18 cellular contexts compared by ENCODE assay signal in the genomic region with DNA sequence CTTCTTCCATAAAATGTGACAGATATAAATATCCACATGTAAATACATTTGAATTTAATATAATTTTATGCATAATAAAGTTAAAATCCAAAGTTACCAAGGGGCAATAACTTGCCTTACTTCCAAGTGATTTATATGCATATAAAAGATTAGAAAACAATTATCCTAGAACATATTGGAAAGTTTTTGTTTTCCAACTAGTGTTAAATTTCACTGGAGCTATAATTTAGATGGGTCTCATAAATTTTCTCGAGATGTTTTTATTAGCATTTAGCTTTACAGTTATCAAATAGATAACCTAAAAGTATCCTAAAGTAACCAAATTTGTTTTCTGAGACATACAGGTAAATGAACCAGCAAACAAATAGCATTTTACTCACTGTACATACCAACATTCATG.
DNase-seq lines count a peak whose midpoint lies in the region; ATAC-seq, FAIRE-seq and TF ChIP-seq lines count a peak whose summit lies in the region.
"Had no signal": no experiment of that assay in that cellular context is flagged by ENCODE, and none has a peak within 500 bp of the region (broad histone marks: within the 10 kb centered on the region; RNA-seq: fewer than 3 reads in every experiment).

No MANE protein-coding gene starts in this region.

- intact Hi-C loops in PC-3 (cut with micrococcal nuclease) (no loop called here), kidney (cut with DNase I) (no loop called here)

- H3K9ac ChIP-seq in PC-3 (ENCODE audit: low read length) (no peak overlapping the region), kidney (ENCODE audit: low read length in 2 of 2) (no peak overlapping the region)

- H3K9me3 Mint-ChIP-seq in immature natural killer cell: no peaks in the 10 kb centered on the region
- H3K9me3 Mint-ChIP-seq: GM23338 had no signal

- BruUV-seq in PC-3 (replicated peaks; lab: Mats Ljungman, UMichigan): no TSS peak

- H3K9me3 ChIP-seq in HEK293 (ENCODE audit: control insufficient read depth, insufficient read depth, low read depth, low read length): no peaks in the 10 kb centered on the region
- H3K9me3 ChIP-seq in PC-3 (ENCODE audit: low read length): no peaks in the 10 kb centered on the region
- no peaks in the 10 kb centered on the region for H3K9me3 ChIP-seq in kidney (ENCODE audit: control insufficient read depth in 1 of 2, low read length in 2 of 2)
- H3K9me3 ChIP-seq: BE2C had no signal

- ATAC-seq in PC-3 (no peak), HG02678 (IDR thresholded peaks at IDR 0.05; ENCODE audit: unreplicated experiment) (no peak)
- ATAC-seq: GM23338 had no signal

- no peaks in the 10 kb centered on the region for H3K79me2 ChIP-seq in PC-3 (ENCODE audit: low read length)

- DNase-seq in PC-3 (no peak), kidney (no peak), immature natural killer cell (no peak)
- no peak for DNase-seq in stimulated activated CD4-positive, alpha-beta T cell treated with anti-CD3 and anti-CD28 coated beads, Interleukin-4, amount 100 ng/mL, for 1 hour
- no peak for DNase-seq in activated naive CD4-positive, alpha-beta T cell treated with Interleukin-2 at 50 U/mL for 16 hours
- DNase-seq: BE2C; CD4-positive, alpha-beta memory T cell; DMS153; DMS79 treated with DMSO at 0.1 percent for 48 hours; H7 had no signal

- H3K4me1 ChIP-seq in HEK293 (ENCODE audit: control insufficient read depth, insufficient read depth, low read length) (no peaks in the 10 kb centered on the region), PC-3 (ENCODE audit: insufficient read depth, low read length) (peaks cover 20% of the 10 kb centered on the region; the same call in 1 of the 2 replicates), kidney (ENCODE audit: control insufficient read depth in 1 of 2, insufficient read depth in 1 of 2, low read depth in 1 of 2, low read length in 2 of 2) (no peaks in the 10 kb centered on the region)

- peak overlapping the region; percentile 40 for H3K4me2 ChIP-seq in PC-3 (ENCODE audit: low read length)
- H3K4me2 ChIP-seq: GM23338 had no signal

- H3K4me3 ChIP-seq in HEK293 (ENCODE audit: low read depth, low read length) (no peak overlapping the region), PC-3 (ENCODE audit: low read length) (no peak overlapping the region), kidney (ENCODE audit: low read length in 2 of 2) (no peak overlapping the region)
- H3K4me3 ChIP-seq: GM23338 had no signal

- no peaks in the 10 kb centered on the region for H3K36me3 Mint-ChIP-seq in immature natural killer cell
- H3K36me3 Mint-ChIP-seq: CD4-positive, alpha-beta memory T cell had no signal

- no peaks in the 10 kb centered on the region for H3K4me1 Mint-ChIP-seq in immature natural killer cell
- H3K4me1 Mint-ChIP-seq: CD4-positive, alpha-beta memory T cell had no signal

- CTCF ChIA-PET in HEK293 (lab: Yijun Ruan, JAX): no interaction called here
- CTCF ChIA-PET in PC-3 (lab: Charles Lee): no interaction called here

- H3K4me3 Mint-ChIP-seq in immature natural killer cell: no peak overlapping the region
- H3K4me3 Mint-ChIP-seq: CD4-positive, alpha-beta memory T cell; GM23338 had no signal

- H3K27me3 Mint-ChIP-seq in immature natural killer cell (ENCODE audit: low read depth in 3 of 3): peaks cover 2 to 4% (median 4%) of the 10 kb centered on the region in 3 donors

- no peak overlapping the region for H3K27ac Mint-ChIP-seq in immature natural killer cell
- H3K27ac Mint-ChIP-seq: CD4-positive, alpha-beta memory T cell had no signal

- no peaks in the 10 kb centered on the region for H3K27me3 ChIP-seq in PC-3 (ENCODE audit: low read length)
- H3K27me3 ChIP-seq: BE2C had no signal

- H3K27ac ChIP-seq in HEK293 (ENCODE audit: extremely low read depth, low read depth, low read length) (no peak overlapping the region), PC-3 (ENCODE audit: low read length) (peak overlapping the region; percentile 43), kidney (ENCODE audit: low read depth in 2 of 2, low read length in 2 of 2) (no peak overlapping the region)
- H3K27ac ChIP-seq: C4-2B had no signal

- no peaks in the 10 kb centered on the region for H3F3A ChIP-seq in PC-3 (ENCODE audit: low read length, unreplicated experiment)

- POLR2A ChIA-PET in HEK293 (lab: Yijun Ruan, JAX): no interaction called here
- POLR2A ChIA-PET in PC-3 (lab: Charles Lee; ENCODE audit: unreplicated experiment): no interaction called here

- no peaks in the 10 kb centered on the region for H4K20me1 ChIP-seq in PC-3 (ENCODE audit: low read length)

- FAIRE-seq in kidney (lab: Jason Lieb, UNC): peak; percentile 13
- FAIRE-seq: A204.1, D721Med, G401.6, GM12891 had no signal

- H3K9me2 ChIP-seq in PC-3 (replicated peaks; ENCODE audit: low read length): no peaks in the 10 kb centered on the region

- no peak overlapping the region for H2AFZ ChIP-seq in PC-3 (ENCODE audit: low read length)
- H2AFZ ChIP-seq: GM23338 had no signal

- no peak for TF ChIP-seq CTCF in HEK293 (tag by site-specific recombination; IDR thresholded peaks at IDR 0.05)
- no peak for TF ChIP-seq CTCF in PC-3 (conservative IDR thresholded peaks at IDR 0.05; ENCODE audit: low read depth, low read length)
- TF ChIP-seq CTCF in kidney (IDR thresholded peaks at IDR 0.05; ENCODE audit: borderline replicate concordance, extremely low read depth, insufficient read depth): no peak

- H3K36me3 ChIP-seq in HEK293 (ENCODE audit: control insufficient read depth in 2 of 2, insufficient read depth in 1 of 2, low read length in 2 of 2): no peaks in the 10 kb centered on the region
- H3K36me3 ChIP-seq in PC-3 (ENCODE audit: low read depth, low read length): no peaks in the 10 kb centered on the region
- no peaks in the 10 kb centered on the region for H3K36me3 ChIP-seq in kidney (ENCODE audit: control insufficient read depth in 1 of 2, insufficient read depth in 2 of 2, low read length in 2 of 2)
- H3K36me3 ChIP-seq: BE2C had no signal

TF ChIP-seq in HEK293, 187 proteins besides CTCF, POLR2A, EP300 and RAD21 (continues in another document):
- TF ChIP-seq OSR2 (tag by site-specific recombination; IDR thresholded peaks at IDR 0.05) (peak; percentile 30; the same call in 1 of the 2 replicates), PRDM1 (tag by site-specific recombination; IDR thresholded peaks at IDR 0.05) (no peak), ZNF366 (tag by site-specific recombination; conservative IDR thresholded peaks at IDR 0.05) (0 out of 2 replicates have a peak, but pooled peaks have one; percentile 38), ZNF571 (tag by site-specific recombination; IDR thresholded peaks at IDR 0.05) (no peak), ZNF223 (tag by site-specific recombination; IDR thresholded peaks at IDR 0.05) (no peak), ZNF529 (tag by site-specific recombination; IDR thresholded peaks at IDR 0.05; ENCODE audit: insufficient replicate concordance) (no peak), ZNF335 (tag by site-specific recombination; conservative IDR thresholded peaks at IDR 0.05) (no peak), PATZ1 (tag by site-specific recombination; IDR thresholded peaks at IDR 0.05) (no peak), ZIC2 (tag by site-specific recombination; IDR thresholded peaks at IDR 0.05) (no peak), TRIM28 (IDR thresholded peaks at IDR 0.05; ENCODE audit: borderline replicate concordance, low read length) (no peak), ZNF560 (tag by site-specific recombination; IDR thresholded peaks at IDR 0.05; ENCODE audit: borderline replicate concordance) (no peak), ELK4 (IDR thresholded peaks at IDR 0.05; ENCODE audit: borderline replicate concordance, low read depth, low read length) (no peak), ZNF48 (tag by site-specific recombination; IDR thresholded peaks at IDR 0.05) (no peak), ZNF394 (tag by site-specific recombination; IDR thresholded peaks at IDR 0.05; ENCODE audit: borderline replicate concordance) (no peak), ZXDB (tag by site-specific recombination; IDR thresholded peaks at IDR 0.05) (peak; percentile 51; the same call in 1 of the 2 replicates), ZNF621 (tag by site-specific recombination; IDR thresholded peaks at IDR 0.05) (no peak), ZNF843 (tag by site-specific recombination; IDR thresholded peaks at IDR 0.05) (peak; percentile 91), ZNF184 (tag by site-specific recombination; IDR thresholded peaks at IDR 0.05) (no peak)
- TF ChIP-seq, protein P1, sequence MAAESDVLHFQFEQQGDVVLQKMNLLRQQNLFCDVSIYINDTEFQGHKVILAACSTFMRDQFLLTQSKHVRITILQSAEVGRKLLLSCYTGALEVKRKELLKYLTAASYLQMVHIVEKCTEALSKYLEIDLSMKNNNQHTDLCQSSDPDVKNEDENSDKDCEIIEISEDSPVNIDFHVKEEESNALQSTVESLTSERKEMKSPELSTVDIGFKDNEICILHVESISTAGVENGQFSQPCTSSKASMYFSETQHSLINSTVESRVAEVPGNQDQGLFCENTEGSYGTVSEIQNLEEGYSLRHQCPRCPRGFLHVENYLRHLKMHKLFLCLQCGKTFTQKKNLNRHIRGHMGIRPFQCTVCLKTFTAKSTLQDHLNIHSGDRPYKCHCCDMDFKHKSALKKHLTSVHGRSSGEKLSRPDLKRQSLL (tag by site-specific recombination; IDR thresholded peaks at IDR 0.05): no peak
